ENCODE assay signal across 8 cellular contexts in the genomic region with DNA sequence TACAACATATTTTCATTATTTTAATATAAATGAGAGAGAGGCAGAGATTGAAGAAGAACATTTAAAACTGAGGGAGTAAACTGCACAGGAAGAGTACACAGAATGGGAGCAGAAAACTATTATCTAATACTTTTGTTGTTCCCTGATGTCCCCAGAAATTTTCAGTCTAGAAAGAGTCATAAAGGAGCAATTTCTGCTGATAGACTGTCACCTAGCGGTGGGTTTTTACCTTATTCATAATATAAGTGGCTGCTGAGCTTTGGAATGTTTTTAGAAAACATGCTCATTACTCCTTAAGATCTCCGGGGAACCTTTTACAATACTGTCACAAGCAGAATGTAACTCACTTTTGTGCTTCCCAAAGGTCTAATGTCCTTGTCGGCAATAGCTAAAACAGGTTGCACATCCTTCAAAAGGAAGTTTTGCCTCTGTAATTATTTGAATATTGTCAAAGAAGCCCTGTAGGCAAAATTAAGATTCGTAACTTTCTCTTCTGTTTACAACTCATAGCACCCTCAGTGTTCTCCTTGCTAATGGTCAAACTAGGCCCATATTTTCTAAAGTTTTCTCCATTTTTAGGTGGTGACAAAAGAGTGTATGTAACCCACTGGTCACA. TPM values are rescaled to one million over a fixed set of nuclear protein-coding genes. Genes with fewer than 3 reads are reported as not detected.
A peak's percentile ranks its signal among the peaks of the same experiment; 100 is the strongest.
DNase-seq lines count a peak whose midpoint lies in the region; ATAC-seq, FAIRE-seq and TF ChIP-seq lines count a peak whose summit lies in the region.

No MANE protein-coding gene starts in this region.

- H2AFZ ChIP-seq in PC-3 (ENCODE audit: low read length), result no peak overlapping the region
- H2AFZ ChIP-seq in neuronal stem cell (ENCODE audit: low read length), result peak overlapping the region; percentile 32

- H3K27ac ChIP-seq in PC-3 (ENCODE audit: low read length) (no peak overlapping the region), endodermal cell (ENCODE audit: low read depth, low read length) (no peak overlapping the region), neuronal stem cell (replicated peaks; ENCODE audit: low read length) (no peak overlapping the region)

- WGBS in endodermal cell (ENCODE audit: insufficient coverage in 1 of 2, insufficient read length in 1 of 2), 2 experiments, result 54 to 58% methylated on average over 2 to 4 of the region's 4 CpGs
- WGBS in neuronal stem cell (ENCODE audit: extremely low coverage in 2 of 2, insufficient read length in 2 of 2, insufficient replicate concordance in 1 of 2), 2 donors, result no CpG with 5 or more reads among the region's 4 CpGs

- H3K9me3 ChIP-seq in PC-3 (ENCODE audit: low read length), result no peaks in the 10 kb centered on the region
- H3K9me3 ChIP-seq in endodermal cell (ENCODE audit: control insufficient read depth, low read length), result no peaks in the 10 kb centered on the region
- no peaks in the 10 kb centered on the region for H3K9me3 ChIP-seq in neuronal stem cell (replicated peaks in 1 of 2; ENCODE audit: control insufficient read depth in 2 of 2, insufficient read depth in 1 of 2, low read depth in 1 of 2, low read length in 2 of 2)

- no peak overlapping the region for H3K4ac ChIP-seq in neuronal stem cell (ENCODE audit: low read length)

- no peaks in the 10 kb centered on the region for H3K36me3 Mint-ChIP-seq in endodermal cell (ENCODE audit: low read depth)

- H3K79me2 ChIP-seq in PC-3 (ENCODE audit: low read length), result no peaks in the 10 kb centered on the region

- FAIRE-seq in HTR-8/SVneo (lab: Jason Lieb, UNC), result no peak

- no peak overlapping the region for H3K18ac ChIP-seq in neuronal stem cell (ENCODE audit: low read length)

- intact Hi-C loops in PC-3 (cut with micrococcal nuclease), result loop anchor here (1.0 to 10.0 kb wide), 3 partner anchors 183 to 700 kb away; no protein-coding TSS in a partner anchor

- no peak overlapping the region for H3K9ac ChIP-seq in PC-3 (ENCODE audit: low read length)
- H3K9ac ChIP-seq in endodermal cell (ENCODE audit: extremely low read depth, low read length, poor library complexity, severe bottlenecking), result no peak overlapping the region
- H3K9ac ChIP-seq in neuronal stem cell (ENCODE audit: low read depth, low read length, poor library complexity), result no peak overlapping the region

- TF ChIP-seq CTCF in PC-3 (conservative IDR thresholded peaks at IDR 0.05; ENCODE audit: low read depth, low read length), result peak; percentile 77
- peak; percentile 85 for TF ChIP-seq CTCF in endodermal cell (conservative IDR thresholded peaks at IDR 0.05)

- H3K36me3 ChIP-seq in PC-3 (ENCODE audit: low read depth, low read length), result no peaks in the 10 kb centered on the region
- no peaks in the 10 kb centered on the region for H3K36me3 ChIP-seq in endodermal cell (ENCODE audit: control insufficient read depth, insufficient read depth, low read length)
- no peaks in the 10 kb centered on the region for H3K36me3 ChIP-seq in neuronal stem cell (replicated peaks in 1 of 2; ENCODE audit: control insufficient read depth in 2 of 2, insufficient read depth in 2 of 2, low read length in 2 of 2)

- no peaks in the 10 kb centered on the region for H4K20me1 ChIP-seq in PC-3 (ENCODE audit: low read length)

- no TSS peak for BruUV-seq in PC-3 (replicated peaks; lab: Mats Ljungman, UMichigan)

- no peaks in the 10 kb centered on the region for H3K79me1 ChIP-seq in neuronal stem cell (ENCODE audit: low read depth, low read length)

- no peak overlapping the region for H2BK15ac ChIP-seq in neuronal stem cell (ENCODE audit: low read length)

- no peaks in the 10 kb centered on the region for H3K4me1 ChIP-seq in PC-3 (ENCODE audit: insufficient read depth, low read length)
- H3K4me1 ChIP-seq in endodermal cell (ENCODE audit: control insufficient read depth, insufficient read depth, low read length), result no peaks in the 10 kb centered on the region
- peaks cover 0 to 2% of the 10 kb centered on the region in 2 donors for H3K4me1 ChIP-seq in neuronal stem cell (ENCODE audit: control insufficient read depth in 2 of 2, insufficient read depth in 1 of 2, low read depth in 1 of 2, low read length in 2 of 2)

- H3K4me2 ChIP-seq in PC-3 (ENCODE audit: low read length) (no peak overlapping the region), neuronal stem cell (ENCODE audit: insufficient read depth, low read length, poor library complexity, severe bottlenecking) (no peak overlapping the region)

- no peaks in the 10 kb centered on the region for H3K9me2 ChIP-seq in PC-3 (replicated peaks; ENCODE audit: low read length)

- DNase-seq in DMS53 (lab: John Stamatoyannopoulos, UW), result peak; percentile 84
- DNase-seq in HTR-8/SVneo (ENCODE audit: insufficient read length, low spot score), result peak; percentile 34
- DNase-seq in PC-3, result peak; percentile 68
- no peak for DNase-seq in endodermal cell
- DNase-seq in neuronal stem cell (ENCODE audit: low spot score), result peak; percentile 31

- H3K27me3 ChIP-seq in PC-3 (ENCODE audit: low read length) (peaks cover 20% of the 10 kb centered on the region), endodermal cell (ENCODE audit: control insufficient read depth, insufficient read depth, low read length, poor library complexity, severe bottlenecking) (peaks cover 27% of the 10 kb centered on the region), neuronal stem cell (ENCODE audit: control insufficient read depth in 3 of 3, insufficient read depth in 3 of 3, low read depth in 1 of 3, low read length in 3 of 3) (peaks cover 3 to 28% (median 12%) of the 10 kb centered on the region in 3 experiments)

- no peak overlapping the region for H3K23ac ChIP-seq in neuronal stem cell (ENCODE audit: low read depth, low read length, poor library complexity)

- no peak overlapping the region for H4K91ac ChIP-seq in neuronal stem cell (ENCODE audit: low read depth, low read length, poor library complexity)

- no peak overlapping the region for H2BK5ac ChIP-seq in neuronal stem cell (ENCODE audit: low read length)

- no peak overlapping the region for H3K14ac ChIP-seq in neuronal stem cell (ENCODE audit: low read length)

- no peak overlapping the region for H3K4me3 Mint-ChIP-seq in endodermal cell

- CTCF ChIA-PET in PC-3 (lab: Charles Lee), result interaction anchor here (1.0 to 1.1 kb wide), 4 partner anchors 181 to 189 kb away, joined by 3 to 8 read pairs (median 6); no protein-coding TSS in a partner anchor

- no peak overlapping the region for H3K27ac Mint-ChIP-seq in endodermal cell

- H2BK12ac ChIP-seq in neuronal stem cell (ENCODE audit: low read length), result no peak overlapping the region

- H3K27me3 Mint-ChIP-seq in endodermal cell (ENCODE audit: insufficient read depth), result peaks cover 27% of the 10 kb centered on the region

- peak; percentile 51 for ATAC-seq in PC-3
- no peak for ATAC-seq in GM18870 (IDR thresholded peaks at IDR 0.05; ENCODE audit: unreplicated experiment)
- ATAC-seq in HG02759 (IDR thresholded peaks at IDR 0.05; ENCODE audit: unreplicated experiment), result no peak
- ATAC-seq in HG02798 (IDR thresholded peaks at IDR 0.05; ENCODE audit: poor library complexity, unreplicated experiment), result no peak

- H3K4me3 ChIP-seq in PC-3 (ENCODE audit: low read length) (no peak overlapping the region), endodermal cell (ENCODE audit: low read length) (no peak overlapping the region), neuronal stem cell (ENCODE audit: low read length in 2 of 2) (no peak overlapping the region)

- no peak overlapping the region for H4K8ac ChIP-seq in neuronal stem cell (ENCODE audit: low read depth, low read length)

- no peaks in the 10 kb centered on the region for H3F3A ChIP-seq in PC-3 (ENCODE audit: low read length, unreplicated experiment)

- no peak overlapping the region for H2BK120ac ChIP-seq in neuronal stem cell (ENCODE audit: low read depth, low read length)

- H3K9me3 Mint-ChIP-seq in endodermal cell, result no peaks in the 10 kb centered on the region

- POLR2A ChIA-PET in PC-3 (lab: Charles Lee; ENCODE audit: unreplicated experiment), result no interaction called here

- no peak overlapping the region for H2AK5ac ChIP-seq in neuronal stem cell (ENCODE audit: low read depth, low read length)

- peaks cover 24% of the 10 kb centered on the region for H3K4me1 Mint-ChIP-seq in endodermal cell

RNA-seq across cellular contexts. Expression of a gene that starts 4.9 kb away (rescaled TPM):
- total RNA-seq in PC-3 (2014; rRNA removed), result not detected in 2 replicates
- total RNA-seq in endodermal cell, result 1 to 10 TPM; 5.8 to 8.7 TPM
- polyA plus RNA-seq in endodermal cell (2013, experiment 1 of 2), result 3.8 TPM
- 3.3 TPM for polyA plus RNA-seq in endodermal cell (2013, experiment 2 of 2)
- 2.9 TPM for polyA plus RNA-seq in neuronal stem cell (2013, experiment 1 of 2)
- 3.3 TPM for polyA plus RNA-seq in neuronal stem cell (2013, experiment 2 of 2)

RNA-seq across cellular contexts. Expression of a gene that starts 54.5 kb away (rescaled TPM):
- total RNA-seq in PC-3 (2014; rRNA removed) (191 and 195 TPM in 2 replicates), endodermal cell (100 to 1,000 TPM; 264 to 278 TPM)
- polyA plus RNA-seq in endodermal cell (2013, experiment 1 of 2), result 181 TPM
- 176 TPM for polyA plus RNA-seq in endodermal cell (2013, experiment 2 of 2)
- polyA plus RNA-seq in neuronal stem cell (2013, experiment 1 of 2), result 73.1 TPM
- 71.6 TPM for polyA plus RNA-seq in neuronal stem cell (2013, experiment 2 of 2)
